In the genomic region with DNA sequence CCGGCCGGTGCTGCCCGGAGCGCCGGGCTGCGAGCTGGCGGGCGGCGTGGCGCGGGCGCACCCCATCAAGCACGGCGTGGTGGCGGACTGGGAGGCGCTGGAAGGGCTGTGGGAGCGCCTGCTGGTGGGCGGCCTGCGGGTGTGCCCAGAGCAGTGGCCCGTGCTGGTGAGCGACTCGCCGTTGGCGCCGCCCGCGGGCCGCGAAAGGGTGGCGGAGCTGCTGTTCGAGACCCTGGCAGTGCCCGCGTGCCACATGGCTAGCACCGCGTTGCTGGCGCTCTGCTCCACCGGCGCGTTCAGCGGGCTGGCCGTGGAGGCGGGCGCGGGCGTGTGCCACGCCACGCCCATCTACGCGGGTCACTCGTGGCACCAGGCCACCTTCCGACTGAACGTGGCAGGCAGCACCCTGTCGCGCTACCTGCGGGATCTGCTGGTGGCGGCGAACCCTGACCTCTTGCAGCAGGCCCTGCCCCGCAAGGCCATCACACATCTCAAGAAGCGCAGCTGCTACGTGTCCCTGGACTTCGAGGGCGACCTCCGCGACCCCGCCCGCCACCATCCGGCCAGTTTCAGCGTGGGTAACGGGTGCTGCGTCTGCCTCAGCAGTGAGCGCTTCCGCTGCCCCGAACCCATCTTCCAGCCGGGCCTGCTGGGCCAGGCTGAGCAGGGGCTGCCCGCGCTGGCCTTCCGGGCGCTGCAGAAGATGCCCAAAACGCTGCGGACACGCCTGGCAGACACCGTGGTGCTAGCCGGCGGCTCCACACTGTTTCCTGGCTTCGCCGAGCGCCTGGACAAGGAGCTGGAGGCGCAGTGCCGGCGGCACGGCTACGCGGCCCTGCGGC, we compare ENCODE assay signal across 1 cellular context.
TF ChIP-seq lines count a peak whose summit lies in the region.

No MANE protein-coding gene starts in this region.

TF ChIP-seq in H1, 55 proteins besides CTCF, POLR2A, EP300 and RAD21:
- TF ChIP-seq, protein P1, sequence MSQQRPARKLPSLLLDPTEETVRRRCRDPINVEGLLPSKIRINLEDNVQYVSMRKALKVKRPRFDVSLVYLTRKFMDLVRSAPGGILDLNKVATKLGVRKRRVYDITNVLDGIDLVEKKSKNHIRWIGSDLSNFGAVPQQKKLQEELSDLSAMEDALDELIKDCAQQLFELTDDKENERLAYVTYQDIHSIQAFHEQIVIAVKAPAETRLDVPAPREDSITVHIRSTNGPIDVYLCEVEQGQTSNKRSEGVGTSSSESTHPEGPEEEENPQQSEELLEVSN (IDR thresholded peaks at IDR 0.05): peak; percentile 29; the same call in 1 of the 2 replicates
- TF ChIP-seq NANOG (IDR thresholded peaks at IDR 0.05; ENCODE audit: insufficient read depth, low read depth, low read length, poor library complexity, severe bottlenecking): no peak
- no peak for TF ChIP-seq NRF1 (IDR thresholded peaks at IDR 0.05; ENCODE audit: low read depth, low read length)
- no peak for TF ChIP-seq HDAC2 (IDR thresholded peaks at IDR 0.05; ENCODE audit: borderline replicate concordance in 1 of 2, low read depth in 2 of 2, low read length in 2 of 2)
- 0 out of 2 replicates have a peak, but pooled peaks have one; percentile 38 for TF ChIP-seq GABPA (IDR thresholded peaks at IDR 0.05; ENCODE audit: borderline replicate concordance, insufficient read depth, low read length)
- TF ChIP-seq ASH2L (IDR thresholded peaks at IDR 0.05; ENCODE audit: low read length): no peak
- TF ChIP-seq RXRA (IDR thresholded peaks at IDR 0.05; ENCODE audit: insufficient read depth, low read depth, low read length): no peak
- no peak for TF ChIP-seq TAF7 (optimal IDR thresholded peaks at IDR 0.05; ENCODE audit: borderline replicate concordance, low read depth, low read length)
- peak; percentile 76 for TF ChIP-seq MAX (IDR thresholded peaks at IDR 0.05)
- peak; percentile 53 for TF ChIP-seq KDM4A (IDR thresholded peaks at IDR 0.05; ENCODE audit: low read depth, low read length, severe bottlenecking)
- peak; percentile 49; the same call in 1 of the 2 replicates for TF ChIP-seq SP4 (IDR thresholded peaks at IDR 0.05; ENCODE audit: low read length)
- TF ChIP-seq TBP (IDR thresholded peaks at IDR 0.05; ENCODE audit: low read depth, low read length): peak; percentile 36; the same call in 1 of the 2 replicates
